Comparison of ENCODE assay signal across 20 cellular contexts in the genomic region with DNA sequence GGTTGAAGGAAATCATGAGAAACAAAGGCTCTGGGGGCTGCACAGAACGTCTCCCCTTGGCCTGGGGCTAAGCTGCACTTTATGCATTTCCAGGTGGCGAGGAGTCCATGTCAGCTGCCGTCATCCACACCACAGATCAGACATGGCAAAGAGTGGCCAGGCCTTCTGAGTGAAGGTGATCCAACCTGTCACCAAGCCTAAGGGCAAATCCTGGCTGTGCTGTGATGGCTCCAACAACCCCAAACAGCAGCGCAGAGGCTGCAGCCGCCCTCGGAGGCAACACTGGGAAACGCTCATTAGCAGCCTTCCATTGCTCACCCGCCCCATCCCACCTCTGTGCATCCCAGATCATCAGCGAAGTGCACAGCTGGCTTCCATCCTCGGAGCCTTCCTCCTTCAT.
"Had no signal": no experiment of that assay in that cellular context is flagged by ENCODE, and none has a peak within 500 bp of the region (broad histone marks: within the 10 kb centered on the region; RNA-seq: fewer than 3 reads in every experiment).

No MANE protein-coding gene starts in this region.

- H3K36me3 Mint-ChIP-seq: memory B cell; naive B cell; stimulated activated naive B cell treated with anti-CD40 and anti-IgM and Interleukin-4, amounts not matched to agents 10 μg/mL and 1 μg/mL and 100 μg/mL, for 72 hours had no signal

- H3K4me3 Mint-ChIP-seq: memory B cell; naive B cell; nephron; stimulated activated naive B cell treated with anti-CD40 and anti-IgM and Interleukin-4, amounts not matched to agents 10 μg/mL and 1 μg/mL and 100 μg/mL, for 72 hours; stimulated activated naive CD8-positive, alpha-beta T cell treated with anti-CD3 and anti-CD28 coated beads, Interleukin-15, amount 100 ng/mL, for 72 hours had no signal

- H3K9me3 Mint-ChIP-seq: nephron; stimulated activated naive B cell treated with anti-CD40 and anti-IgM and Interleukin-4, amounts not matched to agents 10 μg/mL and 1 μg/mL and 100 μg/mL, for 72 hours; stimulated activated naive CD8-positive, alpha-beta T cell treated with anti-CD3 and anti-CD28 coated beads, Interleukin-15, amount 100 ng/mL, for 72 hours had no signal

- H3K4me1 Mint-ChIP-seq: memory B cell; naive B cell; stimulated activated naive B cell treated with anti-CD40 and anti-IgM and Interleukin-4, amounts not matched to agents 10 μg/mL and 1 μg/mL and 100 μg/mL, for 72 hours; stimulated activated naive CD8-positive, alpha-beta T cell treated with anti-CD3 and anti-CD28 coated beads, Interleukin-15, amount 100 ng/mL, for 72 hours had no signal

- DNase-seq: effector memory CD4-positive, alpha-beta T cell; islet precursor cell; left lung; lower lobe of right lung; naive B cell; psoas muscle; retina; stimulated activated CD4-positive, alpha-beta T cell treated with anti-CD3 and anti-CD28 coated beads, Interleukin-2, amount 100 ng/mL, for 24 hours; stimulated activated CD4-positive, alpha-beta T cell treated with anti-CD3 and anti-CD28 coated beads, Interleukin-4, amount 100 ng/mL, for 4 hours; stimulated activated naive B cell treated with anti-CD40 and anti-IgM and Interleukin-4, amounts not matched to agents 10 μg/mL and 1 μg/mL and 100 μg/mL, for 72 hours; stimulated activated naive CD8-positive, alpha-beta T cell treated with anti-CD3 and anti-CD28 coated beads, Interleukin-15, amount 100 ng/mL, for 72 hours; testis; upper lobe of right lung had no signal

- H3K27ac ChIP-seq: left lung, lower lobe of right lung, neutrophil, psoas muscle, skin epidermis, testis, tibial nerve, upper lobe of right lung, vagina had no signal

- H3K27me3 ChIP-seq: left lung, neutrophil, testis, tibial nerve, upper lobe of right lung, vagina had no signal

- H3K4me3 ChIP-seq: left lung, lower lobe of right lung, psoas muscle, skin epidermis, testis, tibial nerve, upper lobe of right lung, vagina had no signal

- H3K27me3 Mint-ChIP-seq: stimulated activated naive CD8-positive, alpha-beta T cell treated with anti-CD3 and anti-CD28 coated beads, Interleukin-15, amount 100 ng/mL, for 72 hours had no signal

- H3K36me3 ChIP-seq: left lung, lower lobe of right lung, neutrophil, tibial nerve, upper lobe of right lung, vagina had no signal

- H3K27ac Mint-ChIP-seq: memory B cell; naive B cell; nephron; stimulated activated naive B cell treated with anti-CD40 and anti-IgM and Interleukin-4, amounts not matched to agents 10 μg/mL and 1 μg/mL and 100 μg/mL, for 72 hours; stimulated activated naive CD8-positive, alpha-beta T cell treated with anti-CD3 and anti-CD28 coated beads, Interleukin-15, amount 100 ng/mL, for 72 hours had no signal

- H3K9me3 ChIP-seq: left lung, lower lobe of right lung, neutrophil, psoas muscle, testis, tibial nerve, upper lobe of right lung, vagina had no signal

- ATAC-seq: left lung; lower lobe of right lung; psoas muscle; sciatic nerve; stimulated activated naive B cell treated with anti-CD40 and anti-IgM and Interleukin-4, amounts not matched to agents 10 μg/mL and 1 μg/mL and 100 μg/mL, for 72 hours; stimulated activated naive CD8-positive, alpha-beta T cell treated with anti-CD3 and anti-CD28 coated beads, Interleukin-15, amount 100 ng/mL, for 72 hours; upper lobe of right lung had no signal

- H3K4me1 ChIP-seq: left lung, lower lobe of right lung, psoas muscle, tibial nerve, upper lobe of right lung, vagina had no signal
